ENCODE assay signal across 8 cellular contexts in genomic region chrX:131778269-131779218, GRCh38.
A peak's percentile ranks its signal among the peaks of the same experiment; 100 is the strongest.
DNase-seq lines count a peak whose midpoint lies in the region; ATAC-seq and TF ChIP-seq lines count a peak whose summit lies in the region.

No MANE protein-coding gene starts in this region.

- H3K9me3 ChIP-seq in Panc1 (ENCODE audit: control insufficient read depth, insufficient read depth, low read depth, low read length): no peaks in the 10 kb centered on the region

- peak overlapping the region in 4 of 5 donors; percentile 84 to 95 (median 92) for H3K4me3 Mint-ChIP-seq in immature natural killer cell

- POLR2A ChIA-PET in Panc1 (lab: Charles Lee): no interaction called here

- peaks cover 12 to 21% of the 10 kb centered on the region in 2 donors for H3K4me1 Mint-ChIP-seq in immature natural killer cell

- H3K36me3 Mint-ChIP-seq in immature natural killer cell: no peaks in the 10 kb centered on the region

- intact Hi-C loops in Panc1 (cut with micrococcal nuclease; ENCODE audit: unreplicated experiment): loop anchor here (2.0 kb wide), 1 partner anchor 32 kb away; no protein-coding TSS in a partner anchor

- BruUV-seq in Panc1 (replicated peaks; lab: Mats Ljungman, UMichigan): no TSS peak

- peak overlapping the region; percentile 91 for H3K27ac ChIP-seq in 22Rv1
- H3K27ac ChIP-seq in Panc1 (ENCODE audit: low read length): peak overlapping the region; percentile 96

- peaks cover 8% of the 10 kb centered on the region for H3K4me1 ChIP-seq in Panc1 (ENCODE audit: control insufficient read depth, insufficient read depth, low read length)

- in situ Hi-C loops in Panc1 (cut with HindIII; ENCODE audit: low pct_unique_long_range_greater_than_20kb, low sequenced_read_pairs): no loop called here

- TF ChIP-seq CTCF in 22Rv1 (IDR thresholded peaks at IDR 0.05) (peak; percentile 53), Panc1 (IDR thresholded peaks at IDR 0.05) (peak; percentile 72)

- H3K27ac Mint-ChIP-seq in immature natural killer cell: peak overlapping the region in 5 of 6 donors; percentile 76 to 95 (median 86)

- H3K4me3 ChIP-seq in Panc1 (ENCODE audit: low read depth in 2 of 2, low read length in 2 of 2): peak overlapping the region; percentile 42 to 57

- DNase-seq in Panc1 (ENCODE audit: low read depth, low spot score): no peak
- DNase-seq in immature natural killer cell: peak; percentile 78 to 84 (median 81)
- no peak for DNase-seq in NCI-H2196 (lab: John Stamatoyannopoulos, UW; ENCODE audit: unreplicated experiment)
- DNase-seq in NCI-H510A (lab: John Stamatoyannopoulos, UW): no peak
- no peak for DNase-seq in HuH-7 (ENCODE audit: low spot score)

- no peaks in the 10 kb centered on the region for H3K36me3 ChIP-seq in Panc1 (ENCODE audit: control insufficient read depth, insufficient read depth, low read length)

- CTCF ChIA-PET in Panc1 (lab: Charles Lee): no interaction called here

- ATAC-seq in GM19351 (IDR thresholded peaks at IDR 0.05; ENCODE audit: unreplicated experiment) (peak; percentile 76), Panc1 (peak; percentile 97), GM18520 (IDR thresholded peaks at IDR 0.05; ENCODE audit: unreplicated experiment) (no peak)

- no peaks in the 10 kb centered on the region for H3K9me3 Mint-ChIP-seq in immature natural killer cell

- H3K27me3 ChIP-seq in Panc1 (ENCODE audit: control insufficient read depth, insufficient read depth, low read length): no peaks in the 10 kb centered on the region

- H3K27me3 Mint-ChIP-seq in immature natural killer cell (ENCODE audit: low read depth in 3 of 3): peaks cover 0 to 8% (median 0%) of the 10 kb centered on the region in 3 donors

Comparison
In these comparisons a context has a peak if more than half of its experiments do, and no peak if none do; other contexts are left out.
1. DNase-seq: peak in immature natural killer cell (3 of 3); none in Panc1 (single experiment), NCI-H2196 (single experiment), NCI-H510A (single experiment) and HuH-7 (single experiment).